ENCODE assay signal across 7 cellular contexts in the genomic region with DNA sequence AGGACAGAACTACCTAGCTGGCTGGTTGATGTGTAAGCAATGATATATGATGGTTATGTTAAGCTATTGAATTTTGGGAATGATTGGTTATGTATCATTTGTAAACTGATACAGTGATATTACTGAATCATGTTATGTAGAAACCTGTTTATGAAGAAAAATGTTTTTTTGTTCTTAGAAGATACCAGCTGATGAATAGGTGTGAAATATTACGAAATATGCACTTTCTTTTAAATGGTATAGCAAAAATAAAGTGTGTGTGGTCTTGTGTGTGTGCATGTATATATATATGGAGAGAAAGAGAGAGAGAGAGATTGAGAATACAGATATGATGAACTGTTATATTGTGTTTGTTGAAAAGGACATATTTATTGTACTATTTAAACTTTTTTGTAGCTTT.
"Had no signal": no experiment of that assay in that cellular context is flagged by ENCODE, and none has a peak within 500 bp of the region (broad histone marks: within the 10 kb centered on the region; RNA-seq: fewer than 3 reads in every experiment).

No MANE protein-coding gene starts in this region.

- H3K4me3 ChIP-seq: GM23248 had no signal

- H3K4me2 ChIP-seq: KMS-11 had no signal

- DNase-seq: GM23248, GOT3, H9, HCEC 1CT, Karpas-422, KBM-7 had no signal

- H2AFZ ChIP-seq: GM23248 had no signal

- H3K27ac ChIP-seq: GM23248, KMS-11 had no signal

- H3K9ac ChIP-seq: GM23248, KMS-11 had no signal
